In genomic region chr1:246032984-246033383, GRCh38 we compare ENCODE assay signal across 21 cellular contexts.
DNase-seq lines count a peak whose midpoint lies in the region; ATAC-seq, FAIRE-seq and TF ChIP-seq lines count a peak whose summit lies in the region.
"Had no signal": no experiment of that assay in that cellular context is flagged by ENCODE, and none has a peak within 500 bp of the region (broad histone marks: within the 10 kb centered on the region; RNA-seq: fewer than 3 reads in every experiment).

No MANE protein-coding gene starts in this region.

- H3K27ac Mint-ChIP-seq in CD4-positive, alpha-beta T cell, result no peak overlapping the region
- H3K27ac Mint-ChIP-seq: CD8-positive, alpha-beta T cell; GM23338; H9; HFFc6 had no signal

- no peak overlapping the region for H3K9ac ChIP-seq in liver (ENCODE audit: low read depth in 1 of 2, low read length in 2 of 2)
- no peak overlapping the region for H3K9ac ChIP-seq in HepG2 (ENCODE audit: insufficient read depth, low read depth, low read length)

- in situ Hi-C loops in HepG2 (cut with HindIII; ENCODE audit: extremely low pct_ligation_motif_present, low pct_unique_long_range_greater_than_20kb), result no loop called here

- no peaks in the 10 kb centered on the region for H3K4me1 Mint-ChIP-seq in CD4-positive, alpha-beta T cell (ENCODE audit: low read depth)

- H3K4me3 ChIP-seq in liver (ENCODE audit: low read depth in 1 of 3, low read length in 3 of 3), result no peak overlapping the region
- H3K4me3 ChIP-seq in HepG2 (replicated peaks in 1 of 3; ENCODE audit: insufficient read depth in 1 of 3, low read depth in 2 of 3, low read length in 3 of 3), result no peak overlapping the region
- no peak overlapping the region for H3K4me3 ChIP-seq in fibroblast of villous mesenchyme (ENCODE audit: low read depth, low read length)
- H3K4me3 ChIP-seq: A549, GM23338 had no signal

- 89% methylated on average over 1 of the region's 1 CpG for WGBS in liver
- WGBS in HepG2 (ENCODE audit: low lambda C conversion rate), result 95% methylated on average over 1 of the region's 1 CpG

- POLR2A ChIA-PET in HepG2 (lab: Yijun Ruan, JAX), result no interaction called here
- POLR2A ChIA-PET in CD4-positive, alpha-beta T cell (lab: Charles Lee), result no interaction called here

- H3K9me3 ChIP-seq in liver (ENCODE audit: control insufficient read depth in 4 of 4, low read length in 3 of 4) (no peaks in the 10 kb centered on the region), HepG2 (ENCODE audit: low read length) (no peaks in the 10 kb centered on the region)
- no peaks in the 10 kb centered on the region for H3K9me3 ChIP-seq in CD4-positive, alpha-beta T cell (ENCODE audit: control insufficient read depth, low read length)
- H3K9me3 ChIP-seq: BE2C had no signal

- no peak for TF ChIP-seq POLR2A in HepG2 (IDR thresholded peaks at IDR 0.05; ENCODE audit: insufficient read depth in 1 of 2, low read depth in 2 of 2, low read length in 2 of 2)

- H3K27me3 ChIP-seq in liver (ENCODE audit: control insufficient read depth in 4 of 4, insufficient read depth in 4 of 4, low read length in 3 of 4) (no peaks in the 10 kb centered on the region), HepG2 (ENCODE audit: control insufficient read depth in 1 of 2, insufficient read depth in 2 of 2, low read length in 2 of 2) (no peaks in the 10 kb centered on the region)
- no peaks in the 10 kb centered on the region for H3K27me3 ChIP-seq in CD4-positive, alpha-beta T cell (ENCODE audit: control insufficient read depth, insufficient read depth, low read length)
- H3K27me3 ChIP-seq: BE2C had no signal

- no peak for FAIRE-seq in HepG2 (lab: Jason Lieb, UNC)
- FAIRE-seq: A549, D721Med, G401.6, GM12892 had no signal

- no peaks in the 10 kb centered on the region for H3K27me3 Mint-ChIP-seq in CD4-positive, alpha-beta T cell

- H2AFZ ChIP-seq in HepG2 (ENCODE audit: low read length), result no peak overlapping the region
- H2AFZ ChIP-seq: GM23338 had no signal

- TF ChIP-seq CTCF in liver (IDR thresholded peaks at IDR 0.05; ENCODE audit: low read depth, low read length, missing input control) (no peak), HepG2 (CRISPR knock-in tag; IDR thresholded peaks at IDR 0.05) (no peak), fibroblast of villous mesenchyme (IDR thresholded peaks at IDR 0.05; ENCODE audit: insufficient read depth, low read depth, low read length) (no peak)
- no peak for TF ChIP-seq CTCF in CD4-positive, alpha-beta T cell (IDR thresholded peaks at IDR 0.05)

- H3K36me3 ChIP-seq in liver (ENCODE audit: control insufficient read depth in 4 of 4, insufficient read depth in 3 of 4, low read depth in 1 of 4, low read length in 3 of 4), result no peaks in the 10 kb centered on the region
- no peaks in the 10 kb centered on the region for H3K36me3 ChIP-seq in HepG2 (replicated peaks in 1 of 2; ENCODE audit: control insufficient read depth in 1 of 2, insufficient read depth in 2 of 2, low read length in 2 of 2)
- H3K36me3 ChIP-seq: BE2C had no signal

- H3K36me3 Mint-ChIP-seq in CD4-positive, alpha-beta T cell (ENCODE audit: low read depth), result no peaks in the 10 kb centered on the region

- ATAC-seq in HepG2 (no peak), HG02759 (IDR thresholded peaks at IDR 0.05; ENCODE audit: unreplicated experiment) (no peak)
- ATAC-seq in CD4-positive, alpha-beta T cell (ENCODE audit: poor library complexity), result no peak
- ATAC-seq: A549; CD8-positive, alpha-beta T cell; GM23338 had no signal

- H4K20me1 ChIP-seq in HepG2 (ENCODE audit: insufficient read depth, low read length), result no peaks in the 10 kb centered on the region

- H3K4me3 Mint-ChIP-seq in CD4-positive, alpha-beta T cell, result no peak overlapping the region
- H3K4me3 Mint-ChIP-seq: CD8-positive, alpha-beta T cell; GM23338; H9; HFFc6 had no signal

- intact Hi-C loops in HepG2 (cut with micrococcal nuclease; ENCODE audit: unreplicated experiment), result no loop called here
- intact Hi-C loops in CD4-positive, alpha-beta T cell (cut with DNase I, micrococcal nuclease), result no loop called here

- TF ChIP-seq EP300 in HepG2 (IDR thresholded peaks at IDR 0.05; ENCODE audit: low read depth in 2 of 2, low read length in 2 of 2) (no peak), HepG2 (CRISPR knock-in tag; IDR thresholded peaks at IDR 0.05; ENCODE audit: borderline replicate concordance) (no peak)

- no peak overlapping the region for H3K27ac ChIP-seq in liver (ENCODE audit: low read depth in 1 of 2, low read length in 2 of 2)
- H3K27ac ChIP-seq in HepG2 (ENCODE audit: extremely low read length, insufficient read depth, low read length), result no peak overlapping the region
- H3K27ac ChIP-seq in CD4-positive, alpha-beta T cell (ENCODE audit: low read depth, low read length), result no peak overlapping the region
- H3K27ac ChIP-seq: A549 had no signal

- no peak for TF ChIP-seq RAD21 in liver (IDR thresholded peaks at IDR 0.05)
- no peak for TF ChIP-seq RAD21 in HepG2 (CRISPR knock-in tag; IDR thresholded peaks at IDR 0.05)

- peaks cover 2% of the 10 kb centered on the region for H3K9me3 Mint-ChIP-seq in CD4-positive, alpha-beta T cell
- H3K9me3 Mint-ChIP-seq: CD8-positive, alpha-beta T cell; GM23338; HFFc6 had no signal

- no peak overlapping the region for H3K4me2 ChIP-seq in HepG2 (ENCODE audit: low read depth, low read length)
- H3K4me2 ChIP-seq: A549, GM23338 had no signal

- DNase-seq in HepG2 (ENCODE audit: low spot score) (no peak), M059J (ENCODE audit: low read depth) (peak; percentile 5), fibroblast of villous mesenchyme (ENCODE audit: low read depth) (peak; percentile 91), COLO829 (ENCODE audit: low spot score) (no peak)
- DNase-seq in CD4-positive, alpha-beta T cell, result no peak
- DNase-seq: 8988T; ACHN; AML-193; CD8-positive, alpha-beta T cell; DMS53; DMS79 treated with DMSO at 0.1 percent for 48 hours; H9; HFFc6 had no signal

- BruUV-seq in HepG2 (replicated peaks; lab: Mats Ljungman, UMichigan), result no TSS peak

- no peaks in the 10 kb centered on the region for H3K4me1 ChIP-seq in liver (ENCODE audit: control insufficient read depth in 4 of 4, insufficient read depth in 4 of 4, low read length in 3 of 4)
- peaks cover 14% of the 10 kb centered on the region for H3K4me1 ChIP-seq in HepG2 (ENCODE audit: insufficient read depth, low read length)

- CTCF ChIA-PET in HepG2 (lab: Yijun Ruan, JAX; ENCODE audit: low intra/inter-chr PET ratio, low total read pairs), result no interaction called here
- CTCF ChIA-PET in CD4-positive, alpha-beta T cell (lab: Charles Lee), result no interaction called here

- H3K79me2 ChIP-seq in HepG2 (ENCODE audit: insufficient read depth, low read length), result no peaks in the 10 kb centered on the region

TF ChIP-seq in liver, 16 proteins besides CTCF, POLR2A, EP300 and RAD21 (continues in another document):
- TF ChIP-seq TAF1 (conservative IDR thresholded peaks at IDR 0.05), result no peak
- TF ChIP-seq ZBTB33 (IDR thresholded peaks at IDR 0.05), result no peak
- no peak for TF ChIP-seq MAX (IDR thresholded peaks at IDR 0.05)
- TF ChIP-seq HNF4G (IDR thresholded peaks at IDR 0.05), result no peak
- peak; percentile 29 to 33 for TF ChIP-seq RXRA (IDR thresholded peaks at IDR 0.05)
- no peak for TF ChIP-seq FOXA1 (IDR thresholded peaks at IDR 0.05)
- no peak for TF ChIP-seq GABPA (IDR thresholded peaks at IDR 0.05 in 1 of 2, conservative IDR thresholded peaks at IDR 0.05 in 1 of 2)
- no peak for TF ChIP-seq JUND (IDR thresholded peaks at IDR 0.05)
- no peak for TF ChIP-seq FOXA2 (IDR thresholded peaks at IDR 0.05)

TF ChIP-seq in HepG2, 621 proteins besides CTCF, POLR2A, EP300 and RAD21 (continues in another document):
- no peak for TF ChIP-seq PAXIP1 (CRISPR knock-in tag; conservative IDR thresholded peaks at IDR 0.05)
- TF ChIP-seq GRHL1 (CRISPR knock-in tag; conservative IDR thresholded peaks at IDR 0.05), result no peak
- no peak for TF ChIP-seq ZNF577 (CRISPR knock-in tag; IDR thresholded peaks at IDR 0.05; ENCODE audit: borderline replicate concordance, low read depth)
- TF ChIP-seq ZSCAN21 (CRISPR knock-in tag; IDR thresholded peaks at IDR 0.05; ENCODE audit: borderline replicate concordance), result no peak
- TF ChIP-seq ZFP41 (CRISPR knock-in tag; IDR thresholded peaks at IDR 0.05; ENCODE audit: borderline replicate concordance), result no peak

Comparison
In these comparisons a context has a peak if more than half of its experiments do, and no peak if none do; other contexts are left out.
1. DNase-seq: peak in M059J (single experiment) and fibroblast of villous mesenchyme (single experiment); none in HepG2 (single experiment), CD4-positive, alpha-beta T cell (0 of 10) and COLO829 (single experiment).